ENCODE assay signal across 11 cellular contexts in genomic region chrX:136214551-136214950, GRCh38. TPM values are rescaled to one million over a fixed set of nuclear protein-coding genes. Genes with fewer than 3 reads are reported as not detected.
DNase-seq lines count a peak whose midpoint lies in the region; FAIRE-seq and TF ChIP-seq lines count a peak whose summit lies in the region.
"Had no signal": no experiment of that assay in that cellular context is flagged by ENCODE, and none has a peak within 500 bp of the region (broad histone marks: within the 10 kb centered on the region; RNA-seq: fewer than 3 reads in every experiment).

No MANE protein-coding gene starts in this region.

- H3K27me3 ChIP-seq in ectodermal cell (ENCODE audit: control insufficient read depth, insufficient read depth, low read length, poor library complexity, severe bottlenecking), result no peaks in the 10 kb centered on the region
- H3K27me3 ChIP-seq in Peyer's patch, result no peaks in the 10 kb centered on the region
- no peaks in the 10 kb centered on the region for H3K27me3 ChIP-seq in ascending aorta
- H3K27me3 ChIP-seq: uterus had no signal

- no peak for TF ChIP-seq CTCF in Peyer's patch (IDR thresholded peaks at IDR 0.05)
- TF ChIP-seq CTCF in ascending aorta (IDR thresholded peaks at IDR 0.05), result no peak

- H3K4me3 ChIP-seq in ectodermal cell (ENCODE audit: insufficient read depth, low read depth, low read length), result no peak overlapping the region
- no peak overlapping the region for H3K4me3 ChIP-seq in Peyer's patch
- H3K4me3 ChIP-seq in ascending aorta, result no peak overlapping the region
- H3K4me3 ChIP-seq: uterus had no signal

- in situ Hi-C loops in ACHN (cut with HindIII; ENCODE audit: low pct_ligation_motif_present, low pct_unique_long_range_greater_than_20kb, low sequenced_read_pairs), result no loop called here

- TF ChIP-seq POLR2A in Peyer's patch (IDR thresholded peaks at IDR 0.05), result no peak

- H3K9me3 ChIP-seq in ectodermal cell (ENCODE audit: control insufficient read depth, low read length), result no peaks in the 10 kb centered on the region
- H3K9me3 ChIP-seq in Peyer's patch, result no peaks in the 10 kb centered on the region
- no peaks in the 10 kb centered on the region for H3K9me3 ChIP-seq in ascending aorta
- H3K9me3 ChIP-seq: uterus had no signal

- no peak for FAIRE-seq in HTR-8/SVneo (lab: Jason Lieb, UNC)
- FAIRE-seq: keratinocyte had no signal

- intact Hi-C loops in ascending aorta (cut with DNase I), result loop anchor here (5.0 kb wide), 2 partner anchors 38 to 53 kb away; partner anchors contain the start of gene MAP7D3

- DNase-seq in ACHN, result peak; percentile 87
- peak; percentile 37 for DNase-seq in HTR-8/SVneo (ENCODE audit: insufficient read length, low spot score)
- DNase-seq in myocyte (ENCODE audit: low read depth), result peak; percentile 72
- no peak for DNase-seq in RKO (ENCODE audit: low spot score)
- DNase-seq in NCI-H1048 (lab: John Stamatoyannopoulos, UW), result no peak
- no peak for DNase-seq in Peyer's patch
- DNase-seq in ascending aorta (ENCODE audit: low spot score in 2 of 2), result no peak
- DNase-seq: activated CD8-positive, alpha-beta T cell treated with anti-CD3 and anti-CD28 coated beads, Interleukin-2, amount 10 ng/mL, durations not matched to agents 7 days and 5 days; uterus had no signal

- H3K36me3 ChIP-seq in ectodermal cell (ENCODE audit: control insufficient read depth, insufficient read depth, low read length), result no peaks in the 10 kb centered on the region
- H3K36me3 ChIP-seq in Peyer's patch, result no peaks in the 10 kb centered on the region
- peaks cover 0 to 13% of the 10 kb centered on the region in 2 donors for H3K36me3 ChIP-seq in ascending aorta
- H3K36me3 ChIP-seq: uterus had no signal

- H3K4me1 ChIP-seq in ectodermal cell (ENCODE audit: control insufficient read depth, insufficient read depth, low read length) (peaks cover 3% of the 10 kb centered on the region), Peyer's patch (no peaks in the 10 kb centered on the region), ascending aorta (peaks cover 0 to under 1% of the 10 kb centered on the region in 2 donors)
- H3K4me1 ChIP-seq: uterus had no signal

- WGBS in ectodermal cell, 2 experiments, result 91 to 92% methylated on average over 7 of the region's 7 CpGs

- H3K27ac ChIP-seq in ectodermal cell (ENCODE audit: insufficient read depth, low read depth, low read length, poor library complexity, severe bottlenecking), result peak overlapping the region; percentile 2
- peak overlapping the region in 2 of 4 donors; percentile 21 to 35 for H3K27ac ChIP-seq in Peyer's patch
- H3K27ac ChIP-seq in ascending aorta, result no peak overlapping the region

RNA-seq across cellular contexts. Expression of gene MAP7D3, which starts 36.6 kb away (rescaled TPM):
- 23.5 TPM for polyA plus RNA-seq in ectodermal cell (2013, experiment 1 of 4)
- polyA plus RNA-seq in ectodermal cell (2013, experiment 2 of 4), result 18.8 TPM
- 19.0 TPM for polyA plus RNA-seq in ectodermal cell (2013, experiment 3 of 4)
- polyA plus RNA-seq in ectodermal cell (2013, experiment 4 of 4), result 20.3 TPM
- total RNA-seq in myocyte (11.0 and 14.3 TPM in 2 replicates), Peyer's patch (10 to 100 TPM in 1 of 4 donors, 1 to 10 TPM in 3; 1.6 to 18.2 (median 4.7) TPM), ascending aorta (7.9 TPM)
- polyA plus RNA-seq in myocyte (2012), result 6.6 TPM

Comparison
In these comparisons a context has a peak if more than half of its experiments do, and no peak if none do; other contexts are left out.
1. DNase-seq: peak in ACHN (single experiment), HTR-8/SVneo (single experiment) and myocyte (single experiment); none in RKO (single experiment), NCI-H1048 (single experiment), Peyer's patch (0 of 3) and ascending aorta (0 of 2).